1 cellular context compared by ENCODE assay signal in the genomic region with DNA sequence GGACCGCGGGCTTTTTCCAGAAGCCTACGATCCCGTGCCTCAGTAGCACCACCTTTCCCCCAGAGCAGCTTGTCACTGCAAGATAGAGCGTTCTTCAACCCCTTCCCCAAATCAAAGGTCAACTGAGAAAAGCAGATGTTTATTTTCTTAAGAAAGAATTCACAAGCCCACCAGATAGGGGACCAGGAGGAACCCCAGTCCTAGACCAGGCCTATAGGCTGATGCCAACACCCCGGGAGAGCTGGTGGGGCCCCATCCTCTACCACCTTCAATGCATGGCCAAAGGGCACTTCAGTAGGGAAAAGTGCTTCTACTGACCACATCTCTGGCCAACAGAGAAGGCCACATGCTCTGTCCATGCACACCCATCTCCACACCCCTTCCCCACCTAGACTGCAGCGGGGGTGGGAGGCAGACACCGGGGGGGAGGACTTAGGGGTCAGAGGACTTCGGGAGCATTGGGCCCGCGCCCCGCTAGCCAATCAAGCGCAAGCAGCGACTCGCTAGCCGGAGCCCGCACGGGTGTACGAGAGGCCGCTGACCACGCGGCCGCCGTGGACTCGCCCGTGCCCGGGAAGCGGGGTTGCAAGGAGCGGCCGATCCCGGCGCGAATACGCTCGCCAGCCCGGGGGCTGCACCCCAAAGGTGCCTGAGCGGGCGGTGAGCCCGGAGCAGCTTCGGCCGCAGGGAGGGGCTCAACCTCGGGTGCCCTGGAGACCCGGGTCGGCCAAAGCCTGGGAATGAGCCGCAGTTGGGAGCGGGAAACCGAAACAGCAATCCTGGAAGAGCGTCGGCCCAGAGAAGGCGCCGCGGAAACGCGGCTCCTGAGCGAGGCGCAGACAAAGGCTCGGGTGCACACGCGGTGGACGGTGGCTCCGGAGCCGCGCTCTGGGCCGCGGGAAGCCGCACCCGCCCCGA.
A peak's percentile ranks its signal among the peaks of the same experiment; 100 is the strongest.
TF ChIP-seq lines count a peak whose summit lies in the region.

No MANE protein-coding gene starts in this region.

TF ChIP-seq in WTC11, 78 proteins besides CTCF, POLR2A, EP300 and RAD21 (continued from another document):
- TF ChIP-seq PRDM15 (CRISPR knock-in tag; IDR thresholded peaks at IDR 0.05) (0 out of 2 replicates have a peak, but pooled peaks have one; percentile 27), GABPB1 (CRISPR knock-in tag; IDR thresholded peaks at IDR 0.05) (no peak), STAT6 (CRISPR knock-in tag; conservative IDR thresholded peaks at IDR 0.05; ENCODE audit: low read depth) (no peak), JUN (CRISPR knock-in tag; IDR thresholded peaks at IDR 0.05) (no peak), PRRX2 (CRISPR knock-in tag; IDR thresholded peaks at IDR 0.05) (no peak), ZBTB43 (CRISPR knock-in tag; IDR thresholded peaks at IDR 0.05) (0 out of 2 replicates have a peak, but pooled peaks have one; percentile 37), NR3C1 (CRISPR knock-in tag; conservative IDR thresholded peaks at IDR 0.05; ENCODE audit: low read depth) (no peak)
